ENCODE assay signal across 8 cellular contexts in genomic region chr11:18395735-18396504, GRCh38. TPM values are rescaled to one million over a fixed set of nuclear protein-coding genes. Genes with fewer than 3 reads are reported as not detected.
A peak's percentile ranks its signal among the peaks of the same experiment; 100 is the strongest.
DNase-seq lines count a peak whose midpoint lies in the region; ATAC-seq and TF ChIP-seq lines count a peak whose summit lies in the region.

No MANE protein-coding gene starts in this region.

- H2AFZ ChIP-seq in GM23338 (peak overlapping the region; percentile 97; the same call in 1 of the 2 replicates), fibroblast of lung (ENCODE audit: low read length) (no peak overlapping the region)

- H3K27ac Mint-ChIP-seq in GM23338 = peak overlapping the region; percentile 94
- H3K27ac Mint-ChIP-seq in activated T-helper 17 cell treated with anti-CD3 and anti-CD28 coated beads, Interleukin-2, amount 50 U/mL, for 72 hours = peak overlapping the region; percentile 99
- H3K27ac Mint-ChIP-seq in naive thymus-derived CD4-positive, alpha-beta T cell = peak overlapping the region; percentile 94 to 98 (median 96)
- H3K27ac Mint-ChIP-seq in stimulated activated memory B cell treated with anti-CD40 and anti-IgM and Interleukin-4, amounts not matched to agents 10 μg/mL and 1 μg/mL and 100 μg/mL, for 72 hours = peak overlapping the region; percentile 93

- H3K4me1 ChIP-seq in DOHH2 (ENCODE audit: control insufficient read depth, low read length) (peaks cover 28% of the 10 kb centered on the region), GM23338 (ENCODE audit: insufficient read depth) (peaks cover 5% of the 10 kb centered on the region), fibroblast of lung (ENCODE audit: control insufficient read depth, extremely low read depth, insufficient read depth, low read length) (peaks cover 5% of the 10 kb centered on the region)
- H3K4me1 ChIP-seq in naive thymus-derived CD4-positive, alpha-beta T cell (ENCODE audit: control insufficient read depth in 2 of 2, insufficient read depth in 2 of 2, low read length in 2 of 2) = peaks cover 12 to 14% of the 10 kb centered on the region in 2 donors

- H3K4me2 ChIP-seq in DOHH2 (ENCODE audit: low read length) (peak overlapping the region; percentile 81), GM23338 (peak overlapping the region; percentile 96), fibroblast of lung (ENCODE audit: extremely low read depth, insufficient read depth, low read length) (peak overlapping the region; percentile 88)

- H3K27ac ChIP-seq in DOHH2 (ENCODE audit: low read depth, low read length) (peak overlapping the region; percentile 90), GM23338 (ENCODE audit: low read depth) (peak overlapping the region; percentile 85), fibroblast of lung (ENCODE audit: insufficient read depth, low read length) (peak overlapping the region; percentile 96)
- peak overlapping the region; percentile 95 for H3K27ac ChIP-seq in naive thymus-derived CD4-positive, alpha-beta T cell (ENCODE audit: low read depth, low read length)

- peak; percentile 87 for ATAC-seq in GM23338
- ATAC-seq in activated T-helper 17 cell treated with anti-CD3 and anti-CD28 coated beads, Interleukin-2, amount 50 U/mL, for 72 hours (replicated peaks) = peak; percentile 48
- ATAC-seq in naive thymus-derived CD4-positive, alpha-beta T cell = peak; percentile 78
- ATAC-seq in stimulated activated memory B cell treated with anti-CD40 and anti-IgM and Interleukin-4, amounts not matched to agents 10 μg/mL and 1 μg/mL and 100 μg/mL, for 72 hours = peak; percentile 89

- H3K9me3 Mint-ChIP-seq in GM23338 = no peaks in the 10 kb centered on the region
- no peaks in the 10 kb centered on the region for H3K9me3 Mint-ChIP-seq in activated T-helper 17 cell treated with anti-CD3 and anti-CD28 coated beads, Interleukin-2, amount 50 U/mL, for 72 hours
- peaks cover 0 to 4% (median 0%) of the 10 kb centered on the region in 11 donors for H3K9me3 Mint-ChIP-seq in naive thymus-derived CD4-positive, alpha-beta T cell
- H3K9me3 Mint-ChIP-seq in stimulated activated memory B cell treated with anti-CD40 and anti-IgM and Interleukin-4, amounts not matched to agents 10 μg/mL and 1 μg/mL and 100 μg/mL, for 72 hours = no peaks in the 10 kb centered on the region

- H3K36me3 ChIP-seq in DOHH2 (ENCODE audit: control insufficient read depth, low read length) = peaks cover 63% of the 10 kb centered on the region
- peaks cover 36% of the 10 kb centered on the region for H3K36me3 ChIP-seq in GM23338 (ENCODE audit: insufficient read depth)
- peaks cover 6% of the 10 kb centered on the region for H3K36me3 ChIP-seq in fibroblast of lung (ENCODE audit: control insufficient read depth, insufficient read depth, low read length)
- H3K36me3 ChIP-seq in naive thymus-derived CD4-positive, alpha-beta T cell (ENCODE audit: control insufficient read depth in 2 of 3, insufficient read depth in 3 of 3, low read length in 3 of 3) = peaks cover 7 to 51% (median 25%) of the 10 kb centered on the region in 3 experiments

- peak overlapping the region; percentile 98 for H3K9ac ChIP-seq in fibroblast of lung (ENCODE audit: insufficient read depth, low read length)

- DNase-seq in GM23338 (ENCODE audit: low spot score) (peak; percentile 97), LHCN-M2 (ENCODE audit: low read depth) (peak; percentile 98), RPMI7951 (ENCODE audit: low read depth) (peak; percentile 98), fibroblast of lung (ENCODE audit: low read depth in 2 of 2) (peak; percentile 99 to 100)
- DNase-seq in naive thymus-derived CD4-positive, alpha-beta T cell = peak; percentile 87 to 98 (median 95)

- H3K27me3 Mint-ChIP-seq in GM23338 (ENCODE audit: insufficient read depth, low read depth, poor library complexity) = peaks cover 25% of the 10 kb centered on the region
- no peaks in the 10 kb centered on the region for H3K27me3 Mint-ChIP-seq in activated T-helper 17 cell treated with anti-CD3 and anti-CD28 coated beads, Interleukin-2, amount 50 U/mL, for 72 hours
- no peaks in the 10 kb centered on the region for H3K27me3 Mint-ChIP-seq in naive thymus-derived CD4-positive, alpha-beta T cell
- no peaks in the 10 kb centered on the region for H3K27me3 Mint-ChIP-seq in stimulated activated memory B cell treated with anti-CD40 and anti-IgM and Interleukin-4, amounts not matched to agents 10 μg/mL and 1 μg/mL and 100 μg/mL, for 72 hours

- POLR2A ChIA-PET in naive thymus-derived CD4-positive, alpha-beta T cell (lab: Charles Lee) = interaction anchor here (1.0 to 6.7 kb wide), 15 partner anchors 9 to 1656 kb away, joined by 3 to 123 read pairs (median 4); partner anchors contain the start of genes GTF2H1, HPS5, SPTY2D1 and TSG101

- H3K27me3 ChIP-seq in DOHH2 (ENCODE audit: control insufficient read depth, low read length) (no peaks in the 10 kb centered on the region), GM23338 (ENCODE audit: insufficient read depth) (peaks cover 9% of the 10 kb centered on the region), fibroblast of lung (ENCODE audit: control insufficient read depth, insufficient read depth, low read length) (no peaks in the 10 kb centered on the region)
- H3K27me3 ChIP-seq in naive thymus-derived CD4-positive, alpha-beta T cell (ENCODE audit: control insufficient read depth in 2 of 2, insufficient read depth in 2 of 2, low read length in 2 of 2) = no peaks in the 10 kb centered on the region

- H4K20me1 ChIP-seq in DOHH2 (ENCODE audit: control insufficient read depth, insufficient read depth, low read depth, low read length) (peaks cover 31% of the 10 kb centered on the region), GM23338 (replicated peaks; ENCODE audit: insufficient read depth) (peaks cover 6% of the 10 kb centered on the region; the same call in 1 of the 2 replicates), fibroblast of lung (ENCODE audit: control insufficient read depth, extremely low read depth, insufficient read depth, low read length) (peaks cover 2% of the 10 kb centered on the region)

- no peaks in the 10 kb centered on the region for H3K9me3 ChIP-seq in DOHH2 (ENCODE audit: control insufficient read depth, insufficient read depth, low read length)
- H3K9me3 ChIP-seq in fibroblast of lung (ENCODE audit: control insufficient read depth, insufficient read depth, low read depth, low read length) = no peaks in the 10 kb centered on the region
- H3K9me3 ChIP-seq in naive thymus-derived CD4-positive, alpha-beta T cell (ENCODE audit: control insufficient read depth in 2 of 3, low read length in 3 of 3) = no peaks in the 10 kb centered on the region

- H3K4me3 Mint-ChIP-seq in GM23338 = peak overlapping the region; percentile 98
- peak overlapping the region; percentile 96 for H3K4me3 Mint-ChIP-seq in activated T-helper 17 cell treated with anti-CD3 and anti-CD28 coated beads, Interleukin-2, amount 50 U/mL, for 72 hours
- H3K4me3 Mint-ChIP-seq in naive thymus-derived CD4-positive, alpha-beta T cell = peak overlapping the region; percentile 96 to 99 (median 98)
- H3K4me3 Mint-ChIP-seq in stimulated activated memory B cell treated with anti-CD40 and anti-IgM and Interleukin-4, amounts not matched to agents 10 μg/mL and 1 μg/mL and 100 μg/mL, for 72 hours = peak overlapping the region; percentile 99

- H3K4me1 Mint-ChIP-seq in GM23338 = peaks cover 12% of the 10 kb centered on the region
- H3K4me1 Mint-ChIP-seq in activated T-helper 17 cell treated with anti-CD3 and anti-CD28 coated beads, Interleukin-2, amount 50 U/mL, for 72 hours = peaks cover 30% of the 10 kb centered on the region
- H3K4me1 Mint-ChIP-seq in naive thymus-derived CD4-positive, alpha-beta T cell = peaks cover 14 to 63% (median 32%) of the 10 kb centered on the region in 7 donors
- H3K4me1 Mint-ChIP-seq in stimulated activated memory B cell treated with anti-CD40 and anti-IgM and Interleukin-4, amounts not matched to agents 10 μg/mL and 1 μg/mL and 100 μg/mL, for 72 hours = peaks cover 28% of the 10 kb centered on the region

- CTCF ChIA-PET in naive thymus-derived CD4-positive, alpha-beta T cell (lab: Charles Lee) = interaction anchor here (0.6 to 2.9 kb wide), 4 partner anchors 12 to 334 kb away, joined by 3 to 14 read pairs (median 3); partner anchors contain the start of genes GTF2H1 and HPS5

- H3K79me2 ChIP-seq in DOHH2 (ENCODE audit: control insufficient read depth, low read length) (peaks cover 70% of the 10 kb centered on the region), GM23338 (replicated peaks; ENCODE audit: insufficient read depth) (peaks cover 39% of the 10 kb centered on the region), fibroblast of lung (ENCODE audit: control insufficient read depth, insufficient read depth, low read length) (peaks cover 48% of the 10 kb centered on the region)

- H3K4me3 ChIP-seq in DOHH2 (ENCODE audit: low read length) (peak overlapping the region; percentile 99), GM23338 (peak overlapping the region; percentile 69), fibroblast of lung (replicated peaks in 1 of 4; ENCODE audit: control extremely low read depth in 1 of 4, insufficient read depth in 1 of 4, low read depth in 3 of 4, low read length in 4 of 4) (peak overlapping the region; percentile 79 to 99 (median 94))
- H3K4me3 ChIP-seq in naive thymus-derived CD4-positive, alpha-beta T cell (ENCODE audit: low read length) = peak overlapping the region; percentile 78

- H3K36me3 Mint-ChIP-seq in GM23338 (ENCODE audit: low read depth) = peaks cover 47% of the 10 kb centered on the region
- peaks cover 73% of the 10 kb centered on the region for H3K36me3 Mint-ChIP-seq in activated T-helper 17 cell treated with anti-CD3 and anti-CD28 coated beads, Interleukin-2, amount 50 U/mL, for 72 hours (ENCODE audit: low read depth)
- H3K36me3 Mint-ChIP-seq in naive thymus-derived CD4-positive, alpha-beta T cell = peaks cover 0 to 49% (median 27%) of the 10 kb centered on the region in 5 donors
- peaks cover 28% of the 10 kb centered on the region for H3K36me3 Mint-ChIP-seq in stimulated activated memory B cell treated with anti-CD40 and anti-IgM and Interleukin-4, amounts not matched to agents 10 μg/mL and 1 μg/mL and 100 μg/mL, for 72 hours

- peaks cover 54% of the 10 kb centered on the region for H3F3A ChIP-seq in DOHH2 (ENCODE audit: control insufficient read depth, insufficient read depth)
- H3F3A ChIP-seq in GM23338 (replicated peaks; ENCODE audit: low read depth) = peaks cover 8% of the 10 kb centered on the region

- intact Hi-C loops in naive thymus-derived CD4-positive, alpha-beta T cell (cut with micrococcal nuclease) = loop anchor here (1.0 to 10.0 kb wide), 16 partner anchors 63 to 1991 kb away; partner anchors contain the start of genes PRMT3 (in 2 of the 2), SAAL1 (in 2 of the 2), SERGEF (in 2 of the 2) and NAV2 (in 1 of the 2)

- TF ChIP-seq CTCF in DOHH2 (IDR thresholded peaks at IDR 0.05; ENCODE audit: low read depth, low read length, poor library complexity, severe bottlenecking) (no peak), GM23338 (conservative IDR thresholded peaks at IDR 0.05; ENCODE audit: low read depth in 2 of 2) (no peak), fibroblast of lung (conservative IDR thresholded peaks at IDR 0.05 in 1 of 2, IDR thresholded peaks at IDR 0.05 in 1 of 2; ENCODE audit: low read depth in 1 of 2, low read length in 2 of 2) (no peak)

- no peaks in the 10 kb centered on the region for H3K9me2 ChIP-seq in DOHH2 (replicated peaks; ENCODE audit: control insufficient read depth, low read length)
- no peaks in the 10 kb centered on the region for H3K9me2 ChIP-seq in GM23338 (ENCODE audit: insufficient read depth)

RNA-seq across cellular contexts. Expression of gene LDHA, which starts 1.6 kb away (rescaled TPM):
- 432 and 447 TPM in 2 replicates for total RNA-seq in GM23338 (2014; rRNA removed; shearing (Covaris generic))
- polyA plus RNA-seq in GM23338 (2016; fragmentation: Nextera tagmentation; extraction: Ambion mirVana) (428 and 467 TPM in 2 replicates), fibroblast of lung (1,113 and 1,626 TPM in 2 replicates)
- total RNA-seq in LHCN-M2 (2014; rRNA removed) (1,725 and 1,848 TPM in 2 replicates), fibroblast of lung (202 and 309 TPM in 2 replicates)
- polyA plus RNA-seq in LHCN-M2 (2012) = 1,676 TPM
- total RNA-seq in RPMI7951 (2014; rRNA removed; shearing (Covaris generic)) = 1,614 and 1,664 TPM in 2 replicates
- 1,000 to 10,000 TPM; 1,801 to 2,195 TPM for total RNA-seq in activated T-helper 17 cell treated with anti-CD3 and anti-CD28 coated beads, Interleukin-2, amount 50 U/mL, for 72 hours
- polyA plus RNA-seq in fibroblast of lung (2012) = 826 and 1,155 TPM in 2 replicates
- 164 and 294 TPM in 2 replicates for polyA minus RNA-seq in fibroblast of lung (ENCODE audit: low replicate concordance)
- 1,000 to 10,000 TPM in 1 of 5 experiments, 100 to 1,000 TPM in 2, 10 to 100 TPM in 2; 89.5 to 1,229 (median 211) TPM for total RNA-seq in naive thymus-derived CD4-positive, alpha-beta T cell
- 100 to 1,000 TPM; 321 to 353 TPM for polyA plus RNA-seq in naive thymus-derived CD4-positive, alpha-beta T cell

RNA-seq across cellular contexts. Expression of gene LDHC, which starts 16.2 kb away (rescaled TPM):
- 0.24 TPM in 1 of 2 replicates, not detected in the other for total RNA-seq in GM23338 (2014; rRNA removed; shearing (Covaris generic))
- polyA plus RNA-seq in GM23338 (2016; fragmentation: Nextera tagmentation; extraction: Ambion mirVana) (0.23 TPM in 1 of 2 replicates, not detected in the other), fibroblast of lung (0.08 and 1.9 TPM in 2 replicates)
- total RNA-seq in LHCN-M2 (2014; rRNA removed) (not detected in 2 replicates), fibroblast of lung (not detected in 2 replicates)
- polyA plus RNA-seq in LHCN-M2 (2012) = not detected
- total RNA-seq in RPMI7951 (2014; rRNA removed; shearing (Covaris generic)) = 0.29 TPM in 1 of 2 replicates, not detected in the other
- total RNA-seq in activated T-helper 17 cell treated with anti-CD3 and anti-CD28 coated beads, Interleukin-2, amount 50 U/mL, for 72 hours = under 1 TPM in 1 of 2 donors, not detected in 1; 0.63 TPM
- 0.12 and 0.96 TPM in 2 replicates for polyA plus RNA-seq in fibroblast of lung (2012)
- not detected in 2 replicates for polyA minus RNA-seq in fibroblast of lung (ENCODE audit: low replicate concordance)
- total RNA-seq in naive thymus-derived CD4-positive, alpha-beta T cell = not detected
- polyA plus RNA-seq in naive thymus-derived CD4-positive, alpha-beta T cell = 1 to 10 TPM in 1 of 2 donors, not detected in 1; 3.6 TPM

RNA-seq across cellular contexts. Expression of gene LDHAL6A, which starts 59.7 kb away (rescaled TPM):
- 0.59 TPM in 1 of 2 replicates, not detected in the other for total RNA-seq in GM23338 (2014; rRNA removed; shearing (Covaris generic))
- 0.10 and 0.16 TPM in 2 replicates for polyA plus RNA-seq in GM23338 (2016; fragmentation: Nextera tagmentation; extraction: Ambion mirVana)
- not detected in 2 replicates for total RNA-seq in LHCN-M2 (2014; rRNA removed)
- polyA plus RNA-seq in LHCN-M2 (2012) = 0.02 TPM
- not detected in 2 replicates for total RNA-seq in RPMI7951 (2014; rRNA removed; shearing (Covaris generic))
- total RNA-seq in activated T-helper 17 cell treated with anti-CD3 and anti-CD28 coated beads, Interleukin-2, amount 50 U/mL, for 72 hours = not detected
- total RNA-seq in fibroblast of lung = not detected in 2 replicates
- polyA plus RNA-seq in fibroblast of lung = not detected in 2 replicates
- not detected in 2 replicates for polyA plus RNA-seq in fibroblast of lung (2012)
- polyA minus RNA-seq in fibroblast of lung (ENCODE audit: low replicate concordance) = not detected in 2 replicates
- total RNA-seq in naive thymus-derived CD4-positive, alpha-beta T cell = under 1 TPM in 1 of 5 experiments, not detected in 4; 0.86 TPM
- polyA plus RNA-seq in naive thymus-derived CD4-positive, alpha-beta T cell = under 1 TPM; 0.25 to 0.37 TPM

Comparison
In these comparisons a context has a peak if more than half of its experiments do, and no peak if none do; other contexts are left out.
1. Peak in every context shown above with its lines: DNase-seq, ATAC-seq, H3K4me3 ChIP-seq and H3K27ac ChIP-seq.